In genomic region chr7:105352922-105353668, GRCh38 we compare ENCODE assay signal across 2 cellular contexts.
TF ChIP-seq lines count a peak whose summit lies in the region.

No MANE protein-coding gene starts in this region.

TF ChIP-seq in IMR-90, 13 proteins besides CTCF, POLR2A, EP300 and RAD21:
- TF ChIP-seq MAZ (IDR thresholded peaks at IDR 0.05; ENCODE audit: borderline replicate concordance, low read depth, low read length): no peak
- TF ChIP-seq RFX5 (IDR thresholded peaks at IDR 0.05; ENCODE audit: low read depth, low read length): no peak
- TF ChIP-seq NFE2L2 (IDR thresholded peaks at IDR 0.05; ENCODE audit: low read depth, low read length): no peak
- no peak for TF ChIP-seq CHD1 (IDR thresholded peaks at IDR 0.05; ENCODE audit: low read depth, low read length)
- no peak for TF ChIP-seq FOS (IDR thresholded peaks at IDR 0.05; ENCODE audit: low read depth, low read length)
- TF ChIP-seq BHLHE40 (IDR thresholded peaks at IDR 0.05; ENCODE audit: low read depth, low read length): no peak
- TF ChIP-seq SMC3 (IDR thresholded peaks at IDR 0.05; ENCODE audit: low read depth, low read length): no peak
- no peak for TF ChIP-seq CEBPB (IDR thresholded peaks at IDR 0.05; ENCODE audit: low read depth, low read length)
- TF ChIP-seq RCOR1 (IDR thresholded peaks at IDR 0.05; ENCODE audit: insufficient replicate concordance, low read length): no peak
- TF ChIP-seq MAFK (IDR thresholded peaks at IDR 0.05; ENCODE audit: low read depth, low read length): no peak
- TF ChIP-seq MXI1 (IDR thresholded peaks at IDR 0.05; ENCODE audit: borderline replicate concordance, low read depth, low read length): no peak

TF ChIP-seq in GM12878, 131 proteins besides CTCF, POLR2A, EP300 and RAD21:
- TF ChIP-seq PBX3 (IDR thresholded peaks at IDR 0.05; ENCODE audit: insufficient replicate concordance, low read depth, low read length): no peak
- TF ChIP-seq IRF4 (IDR thresholded peaks at IDR 0.05; ENCODE audit: low read depth, low read length): no peak
- no peak for TF ChIP-seq EGR1 (IDR thresholded peaks at IDR 0.05; ENCODE audit: borderline replicate concordance in 1 of 2, low read depth in 2 of 2, low read length in 2 of 2)
- no peak for TF ChIP-seq MLLT1 (IDR thresholded peaks at IDR 0.05)
- TF ChIP-seq RB1 (IDR thresholded peaks at IDR 0.05; ENCODE audit: borderline replicate concordance): no peak
- no peak for TF ChIP-seq SIN3A (IDR thresholded peaks at IDR 0.05; ENCODE audit: low read depth, low read length)
- TF ChIP-seq ZNF217 (IDR thresholded peaks at IDR 0.05): no peak
- no peak for TF ChIP-seq GABPA (IDR thresholded peaks at IDR 0.05; ENCODE audit: low read depth)
- no peak for TF ChIP-seq SRF (IDR thresholded peaks at IDR 0.05; ENCODE audit: low read depth in 2 of 2, low read length in 2 of 2)
- TF ChIP-seq JUNB (IDR thresholded peaks at IDR 0.05): no peak
- no peak for TF ChIP-seq RBBP5 (conservative IDR thresholded peaks at IDR 0.05)
- TF ChIP-seq ZZZ3 (IDR thresholded peaks at IDR 0.05; ENCODE audit: control insufficient read depth, insufficient read length, low read depth): no peak
- TF ChIP-seq STAT1 (conservative IDR thresholded peaks at IDR 0.05): no peak
- no peak for TF ChIP-seq IKZF2 (IDR thresholded peaks at IDR 0.05)
- TF ChIP-seq, protein P1, sequence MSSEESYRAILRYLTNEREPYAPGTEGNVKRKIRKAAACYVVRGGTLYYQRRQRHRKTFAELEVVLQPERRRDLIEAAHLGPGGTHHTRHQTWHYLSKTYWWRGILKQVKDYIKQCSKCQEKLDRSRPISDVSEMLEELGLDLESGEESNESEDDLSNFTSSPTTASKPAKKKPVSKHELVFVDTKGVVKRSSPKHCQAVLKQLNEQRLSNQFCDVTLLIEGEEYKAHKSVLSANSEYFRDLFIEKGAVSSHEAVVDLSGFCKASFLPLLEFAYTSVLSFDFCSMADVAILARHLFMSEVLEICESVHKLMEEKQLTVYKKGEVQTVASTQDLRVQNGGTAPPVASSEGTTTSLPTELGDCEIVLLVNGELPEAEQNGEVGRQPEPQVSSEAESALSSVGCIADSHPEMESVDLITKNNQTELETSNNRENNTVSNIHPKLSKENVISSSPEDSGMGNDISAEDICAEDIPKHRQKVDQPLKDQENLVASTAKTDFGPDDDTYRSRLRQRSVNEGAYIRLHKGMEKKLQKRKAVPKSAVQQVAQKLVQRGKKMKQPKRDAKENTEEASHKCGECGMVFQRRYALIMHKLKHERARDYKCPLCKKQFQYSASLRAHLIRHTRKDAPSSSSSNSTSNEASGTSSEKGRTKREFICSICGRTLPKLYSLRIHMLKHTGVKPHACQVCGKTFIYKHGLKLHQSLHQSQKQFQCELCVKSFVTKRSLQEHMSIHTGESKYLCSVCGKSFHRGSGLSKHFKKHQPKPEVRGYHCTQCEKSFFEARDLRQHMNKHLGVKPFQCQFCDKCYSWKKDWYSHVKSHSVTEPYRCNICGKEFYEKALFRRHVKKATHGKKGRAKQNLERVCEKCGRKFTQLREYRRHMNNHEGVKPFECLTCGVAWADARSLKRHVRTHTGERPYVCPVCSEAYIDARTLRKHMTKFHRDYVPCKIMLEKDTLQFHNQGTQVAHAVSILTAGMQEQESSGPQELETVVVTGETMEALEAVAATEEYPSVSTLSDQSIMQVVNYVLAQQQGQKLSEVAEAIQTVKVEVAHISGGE (CRISPR knock-in tag; IDR thresholded peaks at IDR 0.05): no peak
- TF ChIP-seq MXI1 (IDR thresholded peaks at IDR 0.05; ENCODE audit: low read depth, low read length): no peak
